In the genomic region with DNA sequence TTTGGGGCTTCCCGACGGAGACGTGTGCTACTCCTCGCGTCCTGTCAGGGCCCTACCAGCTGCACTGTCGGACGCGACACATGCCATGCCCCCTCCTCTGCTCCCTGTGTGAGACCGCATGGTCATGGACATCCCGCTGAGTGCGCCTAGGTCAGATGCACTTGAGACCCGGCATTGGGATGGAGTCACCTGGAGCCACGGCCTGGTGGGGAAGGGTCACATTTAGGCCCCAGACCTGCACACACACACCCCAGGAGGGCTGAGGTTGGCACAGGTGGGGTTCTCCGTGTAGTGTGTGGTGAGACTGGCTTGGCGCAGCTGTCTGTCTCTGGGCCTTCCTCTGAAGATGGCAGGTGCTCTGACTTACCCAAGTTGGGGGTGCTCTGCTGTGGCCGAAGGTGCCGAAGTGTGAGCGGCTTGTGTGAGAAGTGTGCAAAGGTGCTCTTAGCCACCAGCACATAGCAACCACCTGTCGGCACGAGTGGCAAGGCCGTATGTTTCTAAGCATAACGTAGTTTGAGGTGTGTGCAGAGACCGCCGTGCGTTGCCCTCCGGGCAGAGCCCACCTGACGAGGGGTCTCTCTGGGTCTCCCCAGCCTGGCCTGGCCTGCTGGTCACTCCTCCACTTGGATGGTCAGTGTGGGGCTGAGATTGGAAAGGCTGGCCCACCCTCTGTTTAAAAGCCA, we compare ENCODE assay signal across 17 cellular contexts.
"Had no signal": no experiment of that assay in that cellular context is flagged by ENCODE, and none has a peak within 500 bp of the region (broad histone marks: within the 10 kb centered on the region; RNA-seq: fewer than 3 reads in every experiment).

No MANE protein-coding gene starts in this region.

- DNase-seq: cortex of kidney; effector CD8-positive, alpha-beta T cell; heart right ventricle; hypothalamus; mesenchymal stem cell; midbrain; sigmoid colon; stimulated activated CD4-positive, alpha-beta T cell treated with anti-CD3 and anti-CD28 coated beads, Interleukin-12 subunit alpha, Interleukin-12 subunit beta, amount 100 ng/mL, for 4 hours; stimulated activated CD4-positive, alpha-beta T cell treated with anti-CD3 and anti-CD28 coated beads, Interleukin-2, amount 100 ng/mL, for 48 hours; stimulated activated naive CD4-positive, alpha-beta T cell treated with Interleukin-2 at 50 U/mL for 16 hours; upper lobe of left lung had no signal

- H3K4me1 ChIP-seq: left lung had no signal

- ATAC-seq: left lung had no signal

- H3K27ac Mint-ChIP-seq: natural killer cell treated with Interleukin-12 subunit alpha and Interleukin-12 subunit beta and Interleukin-15 and Interleukin-18, amount 100 ng/mL, for 72 hours had no signal

- H3K36me3 Mint-ChIP-seq: natural killer cell treated with Interleukin-12 subunit alpha and Interleukin-12 subunit beta and Interleukin-15 and Interleukin-18, amount 100 ng/mL, for 72 hours had no signal

- H3K9me3 Mint-ChIP-seq: natural killer cell treated with Interleukin-12 subunit alpha and Interleukin-12 subunit beta and Interleukin-15 and Interleukin-18, amount 100 ng/mL, for 72 hours had no signal

- H3K27ac ChIP-seq: dorsolateral prefrontal cortex, heart right ventricle, left lung, sigmoid colon, skin epidermis, upper lobe of left lung, vagina had no signal

- H3K27me3 Mint-ChIP-seq: natural killer cell treated with Interleukin-12 subunit alpha and Interleukin-12 subunit beta and Interleukin-15 and Interleukin-18, amount 100 ng/mL, for 72 hours had no signal

- H3K9me3 ChIP-seq: heart right ventricle, left lung, sigmoid colon, upper lobe of left lung, vagina had no signal

- H3K27me3 ChIP-seq: dorsolateral prefrontal cortex, heart right ventricle, left lung, sigmoid colon, upper lobe of left lung, vagina had no signal

- H3K4me3 ChIP-seq: dorsolateral prefrontal cortex, heart right ventricle, left lung, lung, sigmoid colon, skin epidermis, upper lobe of left lung, vagina had no signal

- H3K4me3 Mint-ChIP-seq: natural killer cell treated with Interleukin-12 subunit alpha and Interleukin-12 subunit beta and Interleukin-15 and Interleukin-18, amount 100 ng/mL, for 72 hours had no signal
